In genomic region chr13:37187110-37187509, GRCh38 we compare ENCODE assay signal across 1 cellular context.
TF ChIP-seq lines count a peak whose summit lies in the region.

No MANE protein-coding gene starts in this region.

TF ChIP-seq in IMR-90, 13 proteins besides CTCF, POLR2A, EP300 and RAD21:
- TF ChIP-seq FOS (IDR thresholded peaks at IDR 0.05; ENCODE audit: low read depth, low read length), result no peak
- TF ChIP-seq RFX5 (IDR thresholded peaks at IDR 0.05; ENCODE audit: low read depth, low read length), result no peak
- TF ChIP-seq NFE2L2 (IDR thresholded peaks at IDR 0.05; ENCODE audit: low read depth, low read length), result no peak
- no peak for TF ChIP-seq MAFK (IDR thresholded peaks at IDR 0.05; ENCODE audit: low read depth, low read length)
- no peak for TF ChIP-seq CHD1 (IDR thresholded peaks at IDR 0.05; ENCODE audit: low read depth, low read length)
- no peak for TF ChIP-seq BHLHE40 (IDR thresholded peaks at IDR 0.05; ENCODE audit: low read depth, low read length)
- TF ChIP-seq MXI1 (IDR thresholded peaks at IDR 0.05; ENCODE audit: borderline replicate concordance, low read depth, low read length), result no peak
- no peak for TF ChIP-seq USF2 (IDR thresholded peaks at IDR 0.05; ENCODE audit: low read depth, low read length)
- no peak for TF ChIP-seq RCOR1 (IDR thresholded peaks at IDR 0.05; ENCODE audit: insufficient replicate concordance, low read length)
- no peak for TF ChIP-seq ELK1 (IDR thresholded peaks at IDR 0.05; ENCODE audit: borderline replicate concordance, low read depth, low read length)
